21 cellular contexts compared by ENCODE assay signal in genomic region chr20:57964011-57964862, GRCh38.
DNase-seq lines count a peak whose midpoint lies in the region; ATAC-seq, FAIRE-seq and TF ChIP-seq lines count a peak whose summit lies in the region.
"Had no signal": no experiment of that assay in that cellular context is flagged by ENCODE, and none has a peak within 500 bp of the region (broad histone marks: within the 10 kb centered on the region; RNA-seq: fewer than 3 reads in every experiment).

No MANE protein-coding gene starts in this region.

- POLR2A ChIA-PET in naive thymus-derived CD8-positive, alpha-beta T cell (lab: Charles Lee), result no interaction called here

- H3K4me1 Mint-ChIP-seq in naive thymus-derived CD8-positive, alpha-beta T cell, result no peaks in the 10 kb centered on the region
- H3K4me1 Mint-ChIP-seq: activated naive CD4-positive, alpha-beta T cell treated with anti-CD3 and anti-CD28 coated beads, Interleukin-2, amount 50 U/mL, for 24 hours had no signal

- no peak overlapping the region for H3K27ac Mint-ChIP-seq in naive thymus-derived CD8-positive, alpha-beta T cell
- H3K27ac Mint-ChIP-seq: activated naive CD4-positive, alpha-beta T cell treated with anti-CD3 and anti-CD28 coated beads, Interleukin-2, amount 50 U/mL, for 24 hours; stimulated activated naive CD8-positive, alpha-beta T cell treated with anti-CD3 and anti-CD28 coated beads, Interleukin-15, Interleukin-2, amounts not matched to agents 100 ng/mL and 50 ng/mL, for 24 hours had no signal

- H3K27me3 Mint-ChIP-seq in naive thymus-derived CD8-positive, alpha-beta T cell, result peaks cover 2 to 26% (median 14%) of the 10 kb centered on the region in 5 donors

- H3K9me3 Mint-ChIP-seq in naive thymus-derived CD8-positive, alpha-beta T cell, result peaks cover 0 to 2% (median 0%) of the 10 kb centered on the region in 9 donors
- H3K9me3 Mint-ChIP-seq: activated naive CD4-positive, alpha-beta T cell treated with anti-CD3 and anti-CD28 coated beads, Interleukin-2, amount 50 U/mL, for 24 hours; stimulated activated naive CD8-positive, alpha-beta T cell treated with anti-CD3 and anti-CD28 coated beads, Interleukin-15, Interleukin-2, amounts not matched to agents 100 ng/mL and 50 ng/mL, for 24 hours had no signal

- ATAC-seq in left lung, result no peak
- no peak for ATAC-seq in naive thymus-derived CD8-positive, alpha-beta T cell

- H3K36me3 Mint-ChIP-seq in naive thymus-derived CD8-positive, alpha-beta T cell, result no peaks in the 10 kb centered on the region
- H3K36me3 Mint-ChIP-seq: activated naive CD4-positive, alpha-beta T cell treated with anti-CD3 and anti-CD28 coated beads, Interleukin-2, amount 50 U/mL, for 24 hours had no signal

- no peak overlapping the region for H3K4me3 Mint-ChIP-seq in naive thymus-derived CD8-positive, alpha-beta T cell
- H3K4me3 Mint-ChIP-seq: activated naive CD4-positive, alpha-beta T cell treated with anti-CD3 and anti-CD28 coated beads, Interleukin-2, amount 50 U/mL, for 24 hours; stimulated activated naive CD8-positive, alpha-beta T cell treated with anti-CD3 and anti-CD28 coated beads, Interleukin-15, Interleukin-2, amounts not matched to agents 100 ng/mL and 50 ng/mL, for 24 hours had no signal

- DNase-seq in GM03348 (ENCODE audit: low spot score) (peak; percentile 53), caudate nucleus (lab: John Stamatoyannopoulos, UW) (peak in 42 of 61 donors; percentile 4 to 83 (median 28)), right atrium auricular region (ENCODE audit: low spot score) (no peak), left lung (no peak), H54 (ENCODE audit: insufficient read length, low spot score) (no peak)
- no peak for DNase-seq in activated T-cell treated with anti-CD3 and anti-CD28 coated beads, Interleukin-2, amount 50 U/mL, for 48 hours
- DNase-seq in naive thymus-derived CD8-positive, alpha-beta T cell, result no peak
- DNase-seq: activated CD8-positive, alpha-beta memory T cell treated with anti-CD3 and anti-CD28 coated beads, Interleukin-2, amount 50 U/mL, for 48 hours; AML-193; Karpas-422; NCI-H2029; NCI-H774; T-helper 1 cell had no signal

- FAIRE-seq in H54 (lab: Jason Lieb, UNC), result no peak
- FAIRE-seq: colon, RCC 7860 had no signal

- H3K27ac ChIP-seq in caudate nucleus (ENCODE audit: low read depth, low read length) (peak overlapping the region; percentile 24), right atrium auricular region (peak overlapping the region; percentile 52 to 71), skin epidermis (peak overlapping the region in 20 of 21 experiments; percentile 1 to 84 (median 54)), left lung (no peak overlapping the region)
- H3K27ac ChIP-seq: epithelial cell of prostate, HL-60 had no signal

- intact Hi-C loops in left lung (cut with DNase I), result no loop called here

- H3K4me1 ChIP-seq in right atrium auricular region (peaks cover 0 to 29% of the 10 kb centered on the region in 2 donors), left lung (peaks cover 0 to 5% of the 10 kb centered on the region in 2 donors)

- TF ChIP-seq CTCF in right atrium auricular region (IDR thresholded peaks at IDR 0.05) (no peak), left lung (IDR thresholded peaks at IDR 0.05) (no peak)

- no peaks in the 10 kb centered on the region for H3K9me3 ChIP-seq in right atrium auricular region
- H3K9me3 ChIP-seq in left lung, result no peaks in the 10 kb centered on the region

- no peaks in the 10 kb centered on the region for H3K36me3 ChIP-seq in right atrium auricular region
- no peaks in the 10 kb centered on the region for H3K36me3 ChIP-seq in left lung

- no peak for TF ChIP-seq POLR2A in H54 (IDR thresholded peaks at IDR 0.05; ENCODE audit: low read depth, low read length)

- H3K4me3 ChIP-seq in right atrium auricular region (no peak overlapping the region), skin epidermis (no peak overlapping the region), left lung (no peak overlapping the region)
- H3K4me3 ChIP-seq: smooth muscle cell had no signal

- H3K27me3 ChIP-seq in right atrium auricular region, result no peaks in the 10 kb centered on the region
- no peaks in the 10 kb centered on the region for H3K27me3 ChIP-seq in left lung

Comparison
In these comparisons a context has a peak if more than half of its experiments do, and no peak if none do; other contexts are left out.
1. DNase-seq: peak in GM03348 (single experiment) and caudate nucleus (42 of 61); none in right atrium auricular region (single experiment), activated T-cell treated with anti-CD3 and anti-CD28 coated beads, Interleukin-2, amount 50 U/mL, for 48 hours (0 of 2), left lung (0 of 2), naive thymus-derived CD8-positive, alpha-beta T cell (0 of 10) and H54 (single experiment).
2. H3K27ac ChIP-seq: peak in caudate nucleus (single experiment), right atrium auricular region (2 of 2) and skin epidermis (20 of 21); none in left lung (0 of 2).